8 cellular contexts compared by ENCODE assay signal in the genomic region with DNA sequence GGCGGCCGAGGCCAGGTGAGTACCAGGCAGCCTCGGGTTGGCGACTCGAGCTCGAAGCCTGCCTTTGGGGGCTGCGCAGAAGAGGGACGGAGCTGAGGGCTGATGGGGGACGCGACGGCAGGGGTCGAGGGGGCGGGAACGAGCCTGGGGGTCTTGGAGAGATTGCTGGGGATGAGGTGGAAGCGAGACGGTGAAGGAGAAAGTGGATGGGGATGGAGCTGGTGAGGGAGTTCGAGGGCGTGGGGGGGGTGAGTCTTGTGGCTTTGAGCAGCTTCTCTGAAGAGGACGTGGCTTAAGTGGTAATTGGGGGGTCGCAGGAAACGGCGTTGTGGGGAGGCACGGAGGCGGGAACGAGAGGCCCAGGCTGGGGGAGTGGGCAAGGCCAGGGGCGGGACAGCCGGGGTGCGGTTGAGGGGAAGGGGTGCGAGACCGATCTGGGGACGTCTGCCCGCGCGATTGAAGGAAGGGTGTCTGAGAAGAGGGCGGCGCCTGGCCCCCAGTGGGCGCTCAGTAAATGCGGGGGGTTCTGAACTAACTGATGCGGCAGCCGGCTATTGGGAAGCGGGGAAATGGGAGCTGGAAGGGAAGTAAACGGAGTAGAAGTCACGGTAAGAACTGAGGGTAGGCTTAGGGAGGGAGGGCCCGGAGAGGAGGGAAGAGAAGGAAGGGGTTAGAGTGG. TPM values are rescaled to one million over a fixed set of nuclear protein-coding genes. Genes with fewer than 3 reads are reported as not detected.
A peak's percentile ranks its signal among the peaks of the same experiment; 100 is the strongest.
DNase-seq lines count a peak whose midpoint lies in the region; ATAC-seq, FAIRE-seq and TF ChIP-seq lines count a peak whose summit lies in the region.

No MANE protein-coding gene starts in this region.

- H3K4me1 Mint-ChIP-seq in astrocyte (ENCODE audit: low read depth, unreplicated experiment), result peaks cover 26% of the 10 kb centered on the region

- in situ Hi-C loops in GM23248 (cut with MboI), result loop anchor here (10.0 kb wide), 1 partner anchor 199 kb away; no protein-coding TSS in a partner anchor

- H3K4me1 ChIP-seq in GM23248 (ENCODE audit: insufficient read depth), result peaks cover 30% of the 10 kb centered on the region
- H3K4me1 ChIP-seq in SK-N-SH (ENCODE audit: control insufficient read depth in 1 of 2, insufficient read depth in 2 of 2, low read depth in 1 of 2, low read length in 1 of 2), result peaks cover 21 to 39% of the 10 kb centered on the region in 2 experiments; a peak in 2 of 4 replicates
- H3K4me1 ChIP-seq in astrocyte (ENCODE audit: insufficient read depth, low read length), result peaks cover 45% of the 10 kb centered on the region

- H4K20me1 ChIP-seq in GM23248 (ENCODE audit: insufficient read depth), result no peaks in the 10 kb centered on the region
- peaks cover 17% of the 10 kb centered on the region for H4K20me1 ChIP-seq in SK-N-SH (ENCODE audit: insufficient read depth)
- peaks cover 28% of the 10 kb centered on the region for H4K20me1 ChIP-seq in astrocyte (ENCODE audit: insufficient read depth, low read length)

- H3K4me2 ChIP-seq in GM23248 (ENCODE audit: unreplicated experiment) (peak overlapping the region; percentile 87), SK-N-SH (peak overlapping the region; percentile 98), astrocyte (ENCODE audit: low read length) (peak overlapping the region; percentile 94)

- no peaks in the 10 kb centered on the region for H3K9me3 Mint-ChIP-seq in astrocyte (ENCODE audit: unreplicated experiment)

- H3K9me3 ChIP-seq in GM23248 (ENCODE audit: low read depth) (no peaks in the 10 kb centered on the region), SK-N-SH (no peaks in the 10 kb centered on the region), astrocyte (ENCODE audit: insufficient read depth, low read depth, low read length) (no peaks in the 10 kb centered on the region)

- POLR2A ChIA-PET in SK-N-SH (lab: Yijun Ruan, JAX), result no interaction called here

- H3K27ac Mint-ChIP-seq in astrocyte (ENCODE audit: unreplicated experiment), result peak overlapping the region; percentile 91

- H3K9ac ChIP-seq in GM23248 (peak overlapping the region; percentile 96), SK-N-SH (peak overlapping the region; percentile 93), astrocyte (ENCODE audit: low read length) (peak overlapping the region; percentile 98)

- no peaks in the 10 kb centered on the region for H3K9me2 ChIP-seq in GM23248 (ENCODE audit: insufficient read depth)
- H3K9me2 ChIP-seq in SK-N-SH, result no peaks in the 10 kb centered on the region

- H3K36me3 ChIP-seq in GM23248 (ENCODE audit: low read depth) (no peaks in the 10 kb centered on the region), SK-N-SH (replicated peaks in 1 of 2; ENCODE audit: control insufficient read depth in 1 of 2, insufficient read depth in 2 of 2, low read length in 1 of 2) (no peaks in the 10 kb centered on the region), astrocyte (ENCODE audit: insufficient read depth, low read length) (peaks cover 12% of the 10 kb centered on the region)

- H3K4me3 ChIP-seq in GM23248 (peak overlapping the region; percentile 91), SK-N-SH (ENCODE audit: low read depth in 2 of 2, low read length in 1 of 2) (peak overlapping the region; percentile 59 to 77), astrocyte (ENCODE audit: insufficient read depth, low read depth, low read length) (peak overlapping the region; percentile 88)

- H3K27me3 ChIP-seq in GM23248 (replicated peaks; ENCODE audit: insufficient read depth), result no peaks in the 10 kb centered on the region
- H3K27me3 ChIP-seq in SK-N-SH (ENCODE audit: insufficient read depth), result no peaks in the 10 kb centered on the region
- H3K27me3 ChIP-seq in astrocyte (ENCODE audit: insufficient read depth, low read length), result no peaks in the 10 kb centered on the region

- no peak for TF ChIP-seq EP300 in SK-N-SH (IDR thresholded peaks at IDR 0.05; ENCODE audit: borderline replicate concordance in 1 of 2, low read depth in 1 of 2, low read length in 1 of 2)

- no peak for ATAC-seq in GM19463 (IDR thresholded peaks at IDR 0.05; ENCODE audit: unreplicated experiment)

- 0 to 1% methylated on average over 14 to 44 of the region's 44 CpGs for WGBS in GM23248 (ENCODE audit: low coverage in 1 of 2, low lambda C conversion rate in 2 of 2, missing lambda C conversion rate in 2 of 2), 2 experiments
- WGBS in SK-N-SH (ENCODE audit: low lambda C conversion rate), result under 1% methylated on average over 41 of the region's 44 CpGs

- no peak for TF ChIP-seq RAD21 in SK-N-SH (IDR thresholded peaks at IDR 0.05; ENCODE audit: low read length)

- H3K27me3 Mint-ChIP-seq in astrocyte (ENCODE audit: low read depth, unreplicated experiment), result no peaks in the 10 kb centered on the region

- DNase-seq in A172 (ENCODE audit: low spot score), result peak; percentile 22
- DNase-seq in GM23248, result peak; percentile 65
- no peak for DNase-seq in SK-N-SH
- DNase-seq in astrocyte (ENCODE audit: low read depth), result no peak
- peak; percentile 39 for DNase-seq in iPS-NIHi11 (ENCODE audit: low spot score)
- DNase-seq in stimulated activated CD4-positive, alpha-beta T cell treated with anti-CD3 and anti-CD28 coated beads, Interleukin-15, amount 100 ng/mL, for 48 hours (ENCODE audit: low read depth in 2 of 2), result peak; percentile 23 to 26
- no peak for DNase-seq in NCI-H2196 treated with DMSO at 0.1 percent for 48 hours (lab: John Stamatoyannopoulos, UW; ENCODE audit: unreplicated experiment)

- FAIRE-seq in astrocyte (lab: Jason Lieb, UNC), result no peak

- peak overlapping the region; percentile 97 for H3K4me3 Mint-ChIP-seq in astrocyte (ENCODE audit: unreplicated experiment)

- CTCF ChIA-PET in SK-N-SH (lab: Yijun Ruan, JAX), result interaction anchor here (0.8 to 1.2 kb wide), 3 partner anchors 9 to 229 kb away, joined by 3 read pairs; a partner anchor contains a TSS

- peaks cover 8% of the 10 kb centered on the region for H3K36me3 Mint-ChIP-seq in astrocyte (ENCODE audit: low read depth, unreplicated experiment)

- H3K79me2 ChIP-seq in GM23248 (ENCODE audit: insufficient read depth), result peaks cover 70% of the 10 kb centered on the region
- H3K79me2 ChIP-seq in SK-N-SH (ENCODE audit: insufficient read depth), result peaks cover 78% of the 10 kb centered on the region
- peaks cover 89% of the 10 kb centered on the region for H3K79me2 ChIP-seq in astrocyte (ENCODE audit: insufficient read depth, low read length)

- peak overlapping the region; percentile 55 for H2AFZ ChIP-seq in GM23248
- peak overlapping the region; percentile 41; the same call in 1 of the 2 replicates for H2AFZ ChIP-seq in SK-N-SH (ENCODE audit: low read depth)
- peak overlapping the region; percentile 31 for H2AFZ ChIP-seq in astrocyte (ENCODE audit: low read depth, low read length)

- H3K27ac ChIP-seq in GM23248, result peak overlapping the region; percentile 84
- H3K27ac ChIP-seq in SK-N-SH (ENCODE audit: low read depth in 2 of 2, low read length in 1 of 2), result peak overlapping the region; percentile 72; a peak in 3 of 4 replicates
- H3K27ac ChIP-seq in astrocyte (ENCODE audit: low read depth, low read length), result peak overlapping the region; percentile 85

- 0 out of 2 replicates have a peak, but pooled peaks have one; percentile 6 for TF ChIP-seq CTCF in SK-N-SH (IDR thresholded peaks at IDR 0.05)
- no peak for TF ChIP-seq CTCF in astrocyte (IDR thresholded peaks at IDR 0.05; ENCODE audit: insufficient read depth, low read depth, low read length)

- H3F3A ChIP-seq in GM23248 (ENCODE audit: insufficient read depth) (peaks cover 34% of the 10 kb centered on the region), SK-N-SH (replicated peaks; ENCODE audit: insufficient read depth) (peaks cover 29% of the 10 kb centered on the region)

TF ChIP-seq in SK-N-SH, 30 proteins besides CTCF, POLR2A, EP300 and RAD21 (continues in another document):
- TF ChIP-seq MXI1 (IDR thresholded peaks at IDR 0.05; ENCODE audit: low read depth, low read length) (no peak), POLR2AphosphoS5 (IDR thresholded peaks at IDR 0.05; ENCODE audit: low read depth, low read length) (no peak), ELF1 (IDR thresholded peaks at IDR 0.05) (no peak), EZH2phosphoT487 (IDR thresholded peaks at IDR 0.05; ENCODE audit: borderline replicate concordance, low read depth) (no peak), CHD2 (IDR thresholded peaks at IDR 0.05; ENCODE audit: low read length, partially characterized antibody) (no peak)

RNA-seq across cellular contexts. Expression of a gene that starts 0.4 kb away (rescaled TPM):
- 37.6 and 43.8 TPM in 2 replicates for total RNA-seq in A172 (2014; rRNA removed; shearing (Covaris generic))
- total RNA-seq in GM23248 (2014; rRNA removed; shearing (Covaris generic)), result 49.1 and 71.8 TPM in 2 replicates
- polyA plus RNA-seq in GM23248 (2016; fragmentation: Nextera tagmentation; extraction: Ambion mirVana) (18.6 and 20.1 TPM in 2 replicates), SK-N-SH (2012; rRNA removed) (28.4 and 37.6 TPM in 2 replicates)
- 15.1 and 22.1 TPM in 2 replicates for polyA plus RNA-seq in SK-N-SH (2012; cell fraction: cytosol; rRNA removed)
- polyA plus RNA-seq in SK-N-SH (2012; cell fraction: nucleus; rRNA removed), result 120 and 128 TPM in 2 replicates
- total RNA-seq in astrocyte, result 117 and 123 TPM in 2 replicates

RNA-seq across cellular contexts. Expression of a gene that starts 0.7 kb away (rescaled TPM):
- 22.2 and 26.7 TPM in 2 replicates for total RNA-seq in A172 (2014; rRNA removed; shearing (Covaris generic))
- 1.0 and 3.4 TPM in 2 replicates for total RNA-seq in GM23248 (2014; rRNA removed; shearing (Covaris generic))
- polyA plus RNA-seq in GM23248 (2016; fragmentation: Nextera tagmentation; extraction: Ambion mirVana) (8.2 and 10.6 TPM in 2 replicates), SK-N-SH (2012; rRNA removed) (7.4 and 9.6 TPM in 2 replicates)
- polyA plus RNA-seq in SK-N-SH (2012; cell fraction: cytosol; rRNA removed), result 7.0 and 8.5 TPM in 2 replicates
- polyA plus RNA-seq in SK-N-SH (2012; cell fraction: nucleus; rRNA removed), result 12.9 and 16.9 TPM in 2 replicates
- 5.6 and 7.6 TPM in 2 replicates for total RNA-seq in astrocyte

RNA-seq across cellular contexts. Expression of a gene that starts 49.4 kb away (rescaled TPM):
- not detected in 2 replicates for total RNA-seq in A172 (2014; rRNA removed; shearing (Covaris generic))
- 0.76 and 0.89 TPM in 2 replicates for total RNA-seq in GM23248 (2014; rRNA removed; shearing (Covaris generic))
- polyA plus RNA-seq in GM23248 (2016; fragmentation: Nextera tagmentation; extraction: Ambion mirVana), result 0.20 and 0.80 TPM in 2 replicates
- 1.0 and 1.2 TPM in 2 replicates for polyA plus RNA-seq in SK-N-SH (2012; rRNA removed)
- 0.45 and 0.62 TPM in 2 replicates for polyA plus RNA-seq in SK-N-SH (2012; cell fraction: cytosol; rRNA removed)
- polyA plus RNA-seq in SK-N-SH (2012; cell fraction: nucleus; rRNA removed), result 2.9 and 3.4 TPM in 2 replicates
- total RNA-seq in astrocyte, result 1.4 and 1.9 TPM in 2 replicates

Comparison
In these comparisons a context has a peak if more than half of its experiments do, and no peak if none do; other contexts are left out.
1. DNase-seq: peak in A172 (single experiment), GM23248 (single experiment), iPS-NIHi11 (single experiment) and stimulated activated CD4-positive, alpha-beta T cell treated with anti-CD3 and anti-CD28 coated beads, Interleukin-15, amount 100 ng/mL, for 48 hours (2 of 2); none in SK-N-SH (single experiment), astrocyte (single experiment) and NCI-H2196 treated with DMSO at 0.1 percent for 48 hours (single experiment).
2. Peak in every context shown above with its lines, with median percentiles within 50 percentile points of each other: H2AFZ ChIP-seq, H3K27ac ChIP-seq, H3K4me2 ChIP-seq, H3K4me3 ChIP-seq and H3K9ac ChIP-seq.